14 cellular contexts compared by ENCODE assay signal in the genomic region with DNA sequence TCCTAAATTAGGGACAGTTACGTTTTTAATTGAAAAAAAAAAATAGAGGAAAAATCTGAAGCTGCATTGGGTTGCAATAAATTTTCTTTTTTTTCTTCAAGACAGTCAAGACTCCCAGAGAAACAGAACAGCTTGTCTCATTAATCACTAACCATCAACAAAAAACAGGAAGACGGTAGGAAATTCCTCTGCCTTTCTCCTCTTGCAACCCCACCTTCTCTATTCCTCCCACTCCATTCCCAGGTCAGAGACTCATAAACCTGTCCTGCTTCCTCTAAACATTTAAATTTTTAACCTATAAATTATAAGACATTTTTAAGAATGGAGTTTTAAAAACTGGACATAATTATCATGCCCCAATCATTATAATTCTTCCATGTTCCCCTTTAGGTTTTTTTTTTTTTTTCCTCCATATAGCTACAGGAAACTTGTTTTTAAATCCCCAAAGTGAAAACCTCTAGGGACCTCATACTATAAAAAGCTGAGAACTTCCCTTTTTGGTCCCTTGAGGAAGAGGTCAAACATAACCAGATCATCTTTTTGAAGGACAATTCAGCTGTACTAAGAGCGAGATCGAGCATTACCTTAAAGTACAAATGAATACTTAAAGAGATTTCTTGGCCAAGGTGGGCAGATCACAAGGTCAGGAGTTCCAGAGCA. TPM values are rescaled to one million over a fixed set of nuclear protein-coding genes. Genes with fewer than 3 reads are reported as not detected.
A peak's percentile ranks its signal among the peaks of the same experiment; 100 is the strongest.
DNase-seq lines count a peak whose midpoint lies in the region; TF ChIP-seq lines count a peak whose summit lies in the region.
"Had no signal": no experiment of that assay in that cellular context is flagged by ENCODE, and none has a peak within 500 bp of the region (broad histone marks: within the 10 kb centered on the region; RNA-seq: fewer than 3 reads in every experiment).

No MANE protein-coding gene starts in this region.

- no peaks in the 10 kb centered on the region for H3K9me3 Mint-ChIP-seq in HFFc6
- H3K9me3 Mint-ChIP-seq in osteocyte (ENCODE audit: unreplicated experiment): no peaks in the 10 kb centered on the region
- H3K9me3 Mint-ChIP-seq: activated CD4-positive, alpha-beta memory T cell treated with anti-CD3 and anti-CD28 coated beads for 36 hours had no signal

- no peak for TF ChIP-seq POLR2A in sigmoid colon (IDR thresholded peaks at IDR 0.05)

- H3K27ac ChIP-seq in ACC112 (ENCODE audit: low read depth, low read length): peak overlapping the region; percentile 94
- H3K27ac ChIP-seq in OCI-LY3 (ENCODE audit: low read length): no peak overlapping the region
- no peak overlapping the region for H3K27ac ChIP-seq in sigmoid colon
- H3K27ac ChIP-seq: ascending aorta, pancreas had no signal

- H3K27ac Mint-ChIP-seq in HFFc6 (peak overlapping the region; percentile 27; the same call in 1 of the 2 replicates), osteocyte (ENCODE audit: unreplicated experiment) (no peak overlapping the region)
- H3K27ac Mint-ChIP-seq: activated CD4-positive, alpha-beta memory T cell treated with anti-CD3 and anti-CD28 coated beads for 36 hours had no signal

- no peak for TF ChIP-seq EP300 in sigmoid colon (IDR thresholded peaks at IDR 0.05)

- DNase-seq in HFFc6 (no peak), islet precursor cell (peak; percentile 12), osteocyte (ENCODE audit: extremely low spot score, unreplicated experiment) (no peak), sigmoid colon (no peak), NCI-H524 (lab: John Stamatoyannopoulos, UW) (no peak), LoVo (ENCODE audit: low spot score) (no peak)
- DNase-seq: activated CD4-positive, alpha-beta memory T cell treated with anti-CD3 and anti-CD28 coated beads for 36 hours; DMS 273 treated with DMSO at 0.1 percent for 48 hours; NCI-H526; pancreas; stimulated activated CD4-positive, alpha-beta T cell treated with anti-CD3 and anti-CD28 coated beads, Interleukin-15, amount 100 ng/mL, for 24 hours had no signal

- WGBS in sigmoid colon, 2 donors: 48 to 82% methylated on average over 4 of the region's 4 CpGs

- H3K27me3 ChIP-seq in ACC112 (ENCODE audit: insufficient read depth, low read length) (no peaks in the 10 kb centered on the region), OCI-LY3 (ENCODE audit: low read depth, low read length) (no peaks in the 10 kb centered on the region), sigmoid colon (no peaks in the 10 kb centered on the region)
- H3K27me3 ChIP-seq: ascending aorta, pancreas had no signal

- peaks cover 3% of the 10 kb centered on the region for H3K27me3 Mint-ChIP-seq in HFFc6 (ENCODE audit: insufficient read depth)
- peaks cover 33% of the 10 kb centered on the region for H3K27me3 Mint-ChIP-seq in osteocyte (ENCODE audit: unreplicated experiment)
- H3K27me3 Mint-ChIP-seq: activated CD4-positive, alpha-beta memory T cell treated with anti-CD3 and anti-CD28 coated beads for 36 hours had no signal

- H3K36me3 ChIP-seq in ACC112 (ENCODE audit: insufficient read depth, low read length) (peaks cover 9% of the 10 kb centered on the region; the same call in 1 of the 2 replicates), OCI-LY3 (replicated peaks; ENCODE audit: low read depth, low read length) (no peaks in the 10 kb centered on the region), sigmoid colon (no peaks in the 10 kb centered on the region)
- H3K36me3 ChIP-seq: ascending aorta, pancreas had no signal

- H3K9ac ChIP-seq in OCI-LY3 (ENCODE audit: low read length): no peak overlapping the region

- TF ChIP-seq CTCF in HFFc6 (IDR thresholded peaks at IDR 0.05) (no peak), OCI-LY3 (IDR thresholded peaks at IDR 0.05; ENCODE audit: low read depth, low read length) (no peak), osteocyte (IDR thresholded peaks at IDR 0.05) (no peak), sigmoid colon (IDR thresholded peaks at IDR 0.05) (no peak)

- H3K4me1 ChIP-seq in ACC112 (ENCODE audit: control insufficient read depth, insufficient read depth, low read length, unreplicated experiment): peaks cover 43% of the 10 kb centered on the region
- H3K4me1 ChIP-seq in OCI-LY3 (ENCODE audit: low read length): peaks cover 15% of the 10 kb centered on the region
- no peaks in the 10 kb centered on the region for H3K4me1 ChIP-seq in sigmoid colon
- H3K4me1 ChIP-seq: ascending aorta had no signal

- H2AFZ ChIP-seq in ACC112 (ENCODE audit: low read length, unreplicated experiment): no peak overlapping the region
- H2AFZ ChIP-seq in OCI-LY3 (ENCODE audit: low read depth, low read length): no peak overlapping the region

- no peaks in the 10 kb centered on the region for H4K20me1 ChIP-seq in OCI-LY3 (ENCODE audit: insufficient read depth, low read length)

- H3K4me3 ChIP-seq in ACC112 (ENCODE audit: low read depth, low read length) (peak overlapping the region; percentile 3; the same call in 1 of the 2 replicates), OCI-LY3 (ENCODE audit: low read length) (peak overlapping the region; percentile 23), sigmoid colon (no peak overlapping the region)
- H3K4me3 ChIP-seq: ascending aorta, pancreas had no signal

- H3K36me3 Mint-ChIP-seq in HFFc6 (ENCODE audit: low read depth) (no peaks in the 10 kb centered on the region), osteocyte (ENCODE audit: unreplicated experiment) (no peaks in the 10 kb centered on the region)

- intact Hi-C loops in sigmoid colon (cut with DNase I): no loop called here

- no peak overlapping the region for H3K4me3 Mint-ChIP-seq in HFFc6
- H3K4me3 Mint-ChIP-seq in osteocyte (ENCODE audit: unreplicated experiment): no peak overlapping the region
- H3K4me3 Mint-ChIP-seq: activated CD4-positive, alpha-beta memory T cell treated with anti-CD3 and anti-CD28 coated beads for 36 hours had no signal

- H3K4me2 ChIP-seq in OCI-LY3 (ENCODE audit: low read length): peak overlapping the region; percentile 47

- H3K4me1 Mint-ChIP-seq in HFFc6 (ENCODE audit: low read depth) (peaks cover 39% of the 10 kb centered on the region), osteocyte (ENCODE audit: unreplicated experiment) (no peaks in the 10 kb centered on the region)

- H3K79me2 ChIP-seq in ACC112 (ENCODE audit: control insufficient read depth, insufficient read depth, low read length, unreplicated experiment): peaks cover 5% of the 10 kb centered on the region
- no peaks in the 10 kb centered on the region for H3K79me2 ChIP-seq in OCI-LY3 (ENCODE audit: low read length)

- H3K9me3 ChIP-seq in OCI-LY3 (ENCODE audit: insufficient read depth, low read length) (no peaks in the 10 kb centered on the region), sigmoid colon (no peaks in the 10 kb centered on the region)
- H3K9me3 ChIP-seq: ascending aorta, pancreas had no signal

RNA-seq across cellular contexts. Expression of gene CPM, which starts 36.0 kb away (rescaled TPM):
- total RNA-seq in HFFc6 (2021; fragmentation: NEBNext Ultra II Directional; extraction: Animal tissue kit (Norgen Biotek cat#: 25700)): 1 to 10 TPM; 1.4 to 3.0 (median 2.3) TPM
- total RNA-seq in osteocyte: 0.21 and 1.0 TPM in 2 replicates
- 10 to 100 TPM; 36.5 to 81.0 (median 61.2) TPM for total RNA-seq in sigmoid colon
- polyA plus RNA-seq in sigmoid colon: 10 to 100 TPM; 15.3 to 22.7 (median 15.6) TPM

Comparison
In these comparisons a context has a peak if more than half of its experiments do, and no peak if none do; other contexts are left out.
1. H3K4me3 ChIP-seq: peak in ACC112 (single experiment) and OCI-LY3 (single experiment); none in sigmoid colon (0 of 4).
2. RNA of gene CPM, which starts 36.0 kb away (total RNA-seq): 36.5 to 81.0 TPM in sigmoid colon; 1.4 to 3.0 TPM in HFFc6 and 0.21 to 1.0 TPM in osteocyte; every median in the first group is over 4 times any median in the second.